1 cellular context compared by ENCODE assay signal in the genomic region with DNA sequence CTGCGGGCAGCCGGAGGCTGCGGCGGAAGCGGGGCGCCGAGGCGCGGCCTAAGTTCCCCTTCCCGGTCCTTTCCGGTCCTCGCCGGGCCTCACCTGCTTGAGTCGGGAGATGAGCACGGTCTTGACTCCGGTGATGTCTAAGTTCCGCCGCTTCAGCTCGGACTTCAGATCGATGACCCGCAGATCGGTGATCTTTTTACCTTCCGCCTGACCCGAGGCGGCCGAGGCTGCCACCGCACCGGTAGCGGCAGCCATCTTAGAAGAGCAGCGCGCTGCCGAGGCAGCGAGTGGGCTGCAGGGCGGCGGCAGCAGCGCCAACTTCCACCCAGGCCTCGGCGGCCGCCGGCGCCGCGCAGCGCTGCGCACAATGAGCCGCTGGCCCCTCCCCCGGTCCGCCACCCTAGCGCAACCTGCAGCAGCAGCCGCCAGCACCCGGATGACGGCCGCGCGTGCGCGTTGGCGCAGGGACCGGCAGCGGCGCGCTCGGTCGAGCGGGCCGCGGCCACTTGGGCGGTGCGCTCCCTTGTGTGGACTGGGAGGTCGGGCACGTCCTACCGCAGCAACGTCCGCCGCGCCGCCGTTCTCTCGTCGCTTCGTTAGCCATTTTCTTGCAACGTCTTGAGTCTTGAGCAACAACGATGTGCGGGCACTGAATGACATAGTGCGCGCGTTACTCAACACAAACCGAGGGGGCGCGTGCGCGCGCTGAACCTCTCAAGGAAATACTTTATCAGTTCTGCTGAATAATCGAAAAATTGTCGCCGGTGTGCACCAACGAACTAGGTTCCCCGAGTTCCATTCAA.
TF ChIP-seq lines count a peak whose summit lies in the region.

A gene (minus strand): TSS at position 369 of the 803 bp plus-strand sequence. CDS start 114 bp downstream, at position 255.

TF ChIP-seq in HepG2, 621 proteins besides CTCF, POLR2A, EP300 and RAD21 (continued from another document):
- TF ChIP-seq, protein P1, sequence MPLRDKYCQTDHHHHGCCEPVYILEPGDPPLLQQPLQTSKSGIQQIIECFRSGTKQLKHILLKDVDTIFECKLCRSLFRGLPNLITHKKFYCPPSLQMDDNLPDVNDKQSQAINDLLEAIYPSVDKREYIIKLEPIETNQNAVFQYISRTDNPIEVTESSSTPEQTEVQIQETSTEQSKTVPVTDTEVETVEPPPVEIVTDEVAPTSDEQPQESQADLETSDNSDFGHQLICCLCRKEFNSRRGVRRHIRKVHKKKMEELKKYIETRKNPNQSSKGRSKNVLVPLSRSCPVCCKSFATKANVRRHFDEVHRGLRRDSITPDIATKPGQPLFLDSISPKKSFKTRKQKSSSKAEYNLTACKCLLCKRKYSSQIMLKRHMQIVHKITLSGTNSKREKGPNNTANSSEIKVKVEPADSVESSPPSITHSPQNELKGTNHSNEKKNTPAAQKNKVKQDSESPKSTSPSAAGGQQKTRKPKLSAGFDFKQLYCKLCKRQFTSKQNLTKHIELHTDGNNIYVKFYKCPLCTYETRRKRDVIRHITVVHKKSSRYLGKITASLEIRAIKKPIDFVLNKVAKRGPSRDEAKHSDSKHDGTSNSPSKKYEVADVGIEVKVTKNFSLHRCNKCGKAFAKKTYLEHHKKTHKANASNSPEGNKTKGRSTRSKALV (CRISPR knock-in tag; IDR thresholded peaks at IDR 0.05), result no peak; the same call in 1 of the 2 replicates
- no peak for TF ChIP-seq CREM (IDR thresholded peaks at IDR 0.05)
- no peak for TF ChIP-seq CREM (CRISPR knock-in tag; IDR thresholded peaks at IDR 0.05)
- peak; percentile 84 for TF ChIP-seq ZNF160 (CRISPR knock-in tag; IDR thresholded peaks at IDR 0.05)
- TF ChIP-seq, protein P2, sequence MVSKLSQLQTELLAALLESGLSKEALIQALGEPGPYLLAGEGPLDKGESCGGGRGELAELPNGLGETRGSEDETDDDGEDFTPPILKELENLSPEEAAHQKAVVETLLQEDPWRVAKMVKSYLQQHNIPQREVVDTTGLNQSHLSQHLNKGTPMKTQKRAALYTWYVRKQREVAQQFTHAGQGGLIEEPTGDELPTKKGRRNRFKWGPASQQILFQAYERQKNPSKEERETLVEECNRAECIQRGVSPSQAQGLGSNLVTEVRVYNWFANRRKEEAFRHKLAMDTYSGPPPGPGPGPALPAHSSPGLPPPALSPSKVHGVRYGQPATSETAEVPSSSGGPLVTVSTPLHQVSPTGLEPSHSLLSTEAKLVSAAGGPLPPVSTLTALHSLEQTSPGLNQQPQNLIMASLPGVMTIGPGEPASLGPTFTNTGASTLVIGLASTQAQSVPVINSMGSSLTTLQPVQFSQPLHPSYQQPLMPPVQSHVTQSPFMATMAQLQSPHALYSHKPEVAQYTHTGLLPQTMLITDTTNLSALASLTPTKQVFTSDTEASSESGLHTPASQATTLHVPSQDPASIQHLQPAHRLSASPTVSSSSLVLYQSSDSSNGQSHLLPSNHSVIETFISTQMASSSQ (IDR thresholded peaks at IDR 0.05; ENCODE audit: low read depth), result no peak
- TF ChIP-seq, protein P2 (CRISPR knock-in tag; IDR thresholded peaks at IDR 0.05; ENCODE audit: borderline replicate concordance), result no peak; the same call in 1 of the 2 replicates
- TF ChIP-seq ZNF720 (CRISPR knock-in tag; IDR thresholded peaks at IDR 0.05), result no peak
- peak; percentile 38; the same call in 1 of the 2 replicates for TF ChIP-seq RXRA (CRISPR knock-in tag; IDR thresholded peaks at IDR 0.05)
- no peak for TF ChIP-seq JDP2 (CRISPR knock-in tag; IDR thresholded peaks at IDR 0.05; ENCODE audit: borderline replicate concordance)
- TF ChIP-seq, protein P3, sequence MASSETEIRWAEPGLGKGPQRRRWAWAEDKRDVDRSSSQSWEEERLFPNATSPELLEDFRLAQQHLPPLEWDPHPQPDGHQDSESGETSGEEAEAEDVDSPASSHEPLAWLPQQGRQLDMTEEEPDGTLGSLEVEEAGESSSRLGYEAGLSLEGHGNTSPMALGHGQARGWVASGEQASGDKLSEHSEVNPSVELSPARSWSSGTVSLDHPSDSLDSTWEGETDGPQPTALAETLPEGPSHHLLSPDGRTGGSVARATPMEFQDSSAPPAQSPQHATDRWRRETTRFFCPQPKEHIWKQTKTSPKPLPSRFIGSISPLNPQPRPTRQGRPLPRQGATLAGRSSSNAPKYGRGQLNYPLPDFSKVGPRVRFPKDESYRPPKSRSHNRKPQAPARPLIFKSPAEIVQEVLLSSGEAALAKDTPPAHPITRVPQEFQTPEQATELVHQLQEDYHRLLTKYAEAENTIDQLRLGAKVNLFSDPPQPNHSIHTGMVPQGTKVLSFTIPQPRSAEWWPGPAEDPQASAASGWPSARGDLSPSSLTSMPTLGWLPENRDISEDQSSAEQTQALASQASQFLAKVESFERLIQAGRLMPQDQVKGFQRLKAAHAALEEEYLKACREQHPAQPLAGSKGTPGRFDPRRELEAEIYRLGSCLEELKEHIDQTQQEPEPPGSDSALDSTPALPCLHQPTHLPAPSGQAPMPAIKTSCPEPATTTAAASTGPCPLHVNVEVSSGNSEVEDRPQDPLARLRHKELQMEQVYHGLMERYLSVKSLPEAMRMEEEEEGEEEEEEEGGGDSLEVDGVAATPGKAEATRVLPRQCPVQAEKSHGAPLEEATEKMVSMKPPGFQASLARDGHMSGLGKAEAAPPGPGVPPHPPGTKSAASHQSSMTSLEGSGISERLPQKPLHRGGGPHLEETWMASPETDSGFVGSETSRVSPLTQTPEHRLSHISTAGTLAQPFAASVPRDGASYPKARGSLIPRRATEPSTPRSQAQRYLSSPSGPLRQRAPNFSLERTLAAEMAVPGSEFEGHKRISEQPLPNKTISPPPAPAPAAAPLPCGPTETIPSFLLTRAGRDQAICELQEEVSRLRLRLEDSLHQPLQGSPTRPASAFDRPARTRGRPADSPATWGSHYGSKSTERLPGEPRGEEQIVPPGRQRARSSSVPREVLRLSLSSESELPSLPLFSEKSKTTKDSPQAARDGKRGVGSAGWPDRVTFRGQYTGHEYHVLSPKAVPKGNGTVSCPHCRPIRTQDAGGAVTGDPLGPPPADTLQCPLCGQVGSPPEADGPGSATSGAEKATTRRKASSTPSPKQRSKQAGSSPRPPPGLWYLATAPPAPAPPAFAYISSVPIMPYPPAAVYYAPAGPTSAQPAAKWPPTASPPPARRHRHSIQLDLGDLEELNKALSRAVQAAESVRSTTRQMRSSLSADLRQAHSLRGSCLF (CRISPR knock-in tag; IDR thresholded peaks at IDR 0.05; ENCODE audit: borderline replicate concordance), result no peak
